Comparison of ENCODE assay signal across 23 cellular contexts in genomic region chr17:929547-929946, GRCh38. TPM values are rescaled to one million over a fixed set of nuclear protein-coding genes. Genes with fewer than 3 reads are reported as not detected.
DNase-seq lines count a peak whose midpoint lies in the region; ATAC-seq, FAIRE-seq and TF ChIP-seq lines count a peak whose summit lies in the region.
"Had no signal": no experiment of that assay in that cellular context is flagged by ENCODE, and none has a peak within 500 bp of the region (broad histone marks: within the 10 kb centered on the region; RNA-seq: fewer than 3 reads in every experiment).

No MANE protein-coding gene starts in this region.

- no peak for FAIRE-seq in kidney (lab: Jason Lieb, UNC)

- no peak for ATAC-seq in activated CD8-positive, alpha-beta T cell treated with anti-CD3 and anti-CD28 coated beads for 36 hours
- ATAC-seq: activated CD4-positive, CD25-positive, alpha-beta regulatory T cell treated with anti-CD3 and anti-CD28 coated beads, Interleukin-2, amount 50 U/mL, for 24 hours had no signal

- H2BK20ac ChIP-seq in H9 (ENCODE audit: low read depth, low read length, poor library complexity, severe bottlenecking): no peak overlapping the region

- no peak overlapping the region for H3K14ac ChIP-seq in H9 (ENCODE audit: insufficient read depth, low read length)

- H3K18ac ChIP-seq in H9 (ENCODE audit: insufficient read length, low read depth, low read length): no peak overlapping the region

- H3K4me2 ChIP-seq in H9 (ENCODE audit: insufficient read depth, insufficient read length, low read length): no peak overlapping the region

- H3K56ac ChIP-seq in H9 (ENCODE audit: insufficient read length, low read depth, low read length): no peak overlapping the region

- H2BK15ac ChIP-seq in H9 (ENCODE audit: low read depth, low read length): no peak overlapping the region

- no peak overlapping the region for H2BK12ac ChIP-seq in H9 (ENCODE audit: insufficient read length, low read depth, low read length)

- intact Hi-C loops in kidney (cut with DNase I): no loop called here
- intact Hi-C loops in stomach (cut with DNase I; ENCODE audit: low total_unique reads): no loop called here
- intact Hi-C loops in activated CD8-positive, alpha-beta T cell treated with anti-CD3 and anti-CD28 coated beads for 36 hours (cut with micrococcal nuclease): no loop called here

- no peak overlapping the region for H2BK120ac ChIP-seq in H9 (ENCODE audit: low read depth, low read length, poor library complexity, severe bottlenecking)

- H4K20me1 ChIP-seq in H9 (ENCODE audit: control insufficient read depth, insufficient read depth, insufficient read length): no peaks in the 10 kb centered on the region

- no peak overlapping the region for H2BK5ac ChIP-seq in H9 (ENCODE audit: insufficient read length, low read length)

- no peak overlapping the region for H2AK5ac ChIP-seq in H9 (ENCODE audit: insufficient read length, low read length)

- H3K9ac ChIP-seq in H9 (ENCODE audit: extremely low read depth, insufficient read length, low read length) (no peak overlapping the region), kidney (ENCODE audit: low read length in 2 of 2) (no peak overlapping the region)

- H3K36me3 ChIP-seq in kidney (ENCODE audit: control insufficient read depth in 1 of 2, insufficient read depth in 2 of 2, low read length in 2 of 2): no peaks in the 10 kb centered on the region
- H3K36me3 ChIP-seq in stomach: no peaks in the 10 kb centered on the region
- H3K36me3 ChIP-seq: neutrophil, spleen, upper lobe of left lung had no signal

- TF ChIP-seq CTCF in H9 (conservative IDR thresholded peaks at IDR 0.05) (no peak), RWPE1 (conservative IDR thresholded peaks at IDR 0.05; ENCODE audit: low read depth) (no peak), kidney (IDR thresholded peaks at IDR 0.05; ENCODE audit: borderline replicate concordance, extremely low read depth, insufficient read depth) (no peak), stomach (IDR thresholded peaks at IDR 0.05) (no peak)
- no peak for TF ChIP-seq CTCF in activated CD8-positive, alpha-beta T cell treated with anti-CD3 and anti-CD28 coated beads for 36 hours (IDR thresholded peaks at IDR 0.05)

- H3K27ac ChIP-seq in H9 (ENCODE audit: insufficient read length, low read depth, low read length) (no peak overlapping the region), RWPE1 (peak overlapping the region; percentile 100), kidney (ENCODE audit: low read depth in 2 of 2, low read length in 2 of 2) (no peak overlapping the region), stomach (peak overlapping the region in 4 of 5 donors; percentile 4 to 86 (median 38))
- H3K27ac ChIP-seq: heart right ventricle, neutrophil, spleen had no signal

- no peaks in the 10 kb centered on the region for H3K27me3 Mint-ChIP-seq in H9 (ENCODE audit: low read depth)
- H3K27me3 Mint-ChIP-seq in activated CD8-positive, alpha-beta T cell treated with anti-CD3 and anti-CD28 coated beads for 36 hours: peaks cover 11% of the 10 kb centered on the region

- H3K9me3 Mint-ChIP-seq in H9: no peaks in the 10 kb centered on the region
- H3K9me3 Mint-ChIP-seq in activated CD8-positive, alpha-beta T cell treated with anti-CD3 and anti-CD28 coated beads for 36 hours: no peaks in the 10 kb centered on the region
- H3K9me3 Mint-ChIP-seq: dendritic cell treated with granulocyte-macrophage colony-stimulating factor and Interleukin-4, amounts not matched to agents 40 ng/mL and 50 ng/mL, for 4 days; IgD-negative memory B cell; stimulated activated naive CD8-positive, alpha-beta T cell treated with anti-CD3 and anti-CD28 coated beads, Interleukin-15, Interleukin-2, amounts not matched to agents 100 ng/mL and 50 ng/mL, for 24 hours had no signal

- peaks cover 5% of the 10 kb centered on the region; the same call in 1 of the 2 replicates for H3K4me1 ChIP-seq in H9 (ENCODE audit: insufficient read depth, low read length)
- H3K4me1 ChIP-seq in kidney (ENCODE audit: control insufficient read depth in 1 of 2, insufficient read depth in 1 of 2, low read depth in 1 of 2, low read length in 2 of 2): no peaks in the 10 kb centered on the region
- peaks cover 29 to 77% (median 50%) of the 10 kb centered on the region in 4 donors for H3K4me1 ChIP-seq in stomach
- H3K4me1 ChIP-seq: spleen had no signal

- no peak overlapping the region for H3T11ph ChIP-seq in H9 (ENCODE audit: low read length)

- H4K5ac ChIP-seq in H9 (ENCODE audit: insufficient read length, low read depth, low read length): no peak overlapping the region

- DNase-seq in H9: no peak
- DNase-seq in RWPE1 (ENCODE audit: low spot score): no peak
- DNase-seq in kidney: peak; percentile 29
- DNase-seq in stomach: no peak
- no peak for DNase-seq in NCI-H345 (lab: John Stamatoyannopoulos, UW)
- DNase-seq in activated CD8-positive, alpha-beta T cell treated with anti-CD3 and anti-CD28 coated beads for 36 hours: no peak
- DNase-seq in kidney glomerular epithelial cell (lab: John Stamatoyannopoulos, UW): no peak
- DNase-seq: activated T-cell treated with anti-CD3 and anti-CD28 coated beads, Interleukin-2, amount 50 U/mL, for 1 hour; heart right ventricle; NCI-H1105 treated with DMSO at 0.1 percent for 48 hours; NCI-H2081 treated with DMSO at 0.1 percent for 48 hours; NCI-H446 treated with DMSO at 0.1 percent for 48 hours; retina; spleen; stimulated activated CD4-positive, alpha-beta T cell treated with anti-CD3 and anti-CD28 coated beads, Interleukin-4, amount 100 ng/mL, for 24 hours; T1000; upper lobe of left lung had no signal

- no peak for TF ChIP-seq EP300 in stomach (IDR thresholded peaks at IDR 0.05)

- H3K4ac ChIP-seq in H9 (ENCODE audit: low read depth, low read length): no peak overlapping the region

- no peak overlapping the region for H4K91ac ChIP-seq in H9 (ENCODE audit: insufficient read length, low read depth, low read length)

- H3K79me2 ChIP-seq in H9 (ENCODE audit: insufficient read depth, low read length): peaks cover 2% of the 10 kb centered on the region; the same call in 1 of the 2 replicates

- H3K27me3 ChIP-seq in H9 (ENCODE audit: insufficient read depth, low read length): no peaks in the 10 kb centered on the region
- no peaks in the 10 kb centered on the region for H3K27me3 ChIP-seq in stomach
- H3K27me3 ChIP-seq: heart right ventricle, upper lobe of left lung had no signal

- H3K36me3 Mint-ChIP-seq in H9 (ENCODE audit: insufficient read depth in 1 of 3, low read depth in 3 of 3): peaks cover 0 to 11% (median 4%) of the 10 kb centered on the region in 3 experiments; a peak in 5 of 7 replicates
- H3K36me3 Mint-ChIP-seq in activated CD8-positive, alpha-beta T cell treated with anti-CD3 and anti-CD28 coated beads for 36 hours (ENCODE audit: low read depth): no peaks in the 10 kb centered on the region
- H3K36me3 Mint-ChIP-seq: CD14-positive monocyte had no signal

- H4K8ac ChIP-seq in H9 (replicated peaks; ENCODE audit: insufficient read length, low read depth, low read length): no peak overlapping the region

- no peaks in the 10 kb centered on the region for H3K9me3 ChIP-seq in H9 (ENCODE audit: control insufficient read depth, low read depth, low read length)
- no peaks in the 10 kb centered on the region for H3K9me3 ChIP-seq in kidney (ENCODE audit: control insufficient read depth in 1 of 2, low read length in 2 of 2)
- no peaks in the 10 kb centered on the region for H3K9me3 ChIP-seq in stomach
- H3K9me3 ChIP-seq: heart right ventricle, neutrophil, spleen, upper lobe of left lung had no signal

- H3K23me2 ChIP-seq in H9 (ENCODE audit: insufficient read length, low read depth, low read length, poor library complexity, severe bottlenecking): no peaks in the 10 kb centered on the region

- CTCF ChIA-PET in RWPE1 (lab: Yijun Ruan, JAX): interaction anchor here (0.6 to 1.0 kb wide), 2 partner anchors 51 to 136 kb away, joined by 3 read pairs; no protein-coding TSS in a partner anchor
- CTCF ChIA-PET in activated CD8-positive, alpha-beta T cell treated with anti-CD3 and anti-CD28 coated beads for 36 hours (lab: Charles Lee): interaction anchor here (1.3 kb wide), 1 partner anchor 134 kb away, joined by 3 read pairs; no protein-coding TSS in a partner anchor

- no peak overlapping the region for H3K4me3 Mint-ChIP-seq in H9
- H3K4me3 Mint-ChIP-seq in activated CD8-positive, alpha-beta T cell treated with anti-CD3 and anti-CD28 coated beads for 36 hours: no peak overlapping the region
- H3K4me3 Mint-ChIP-seq: CD14-positive monocyte; dendritic cell treated with granulocyte-macrophage colony-stimulating factor and Interleukin-4, amounts not matched to agents 40 ng/mL and 50 ng/mL, for 4 days; stimulated activated naive CD8-positive, alpha-beta T cell treated with anti-CD3 and anti-CD28 coated beads, Interleukin-15, Interleukin-2, amounts not matched to agents 100 ng/mL and 50 ng/mL, for 24 hours had no signal

- H3K27ac Mint-ChIP-seq in H9: peak overlapping the region in 2 of 3 experiments; percentile 5 to 89; a peak in 2 of 7 replicates
- H3K27ac Mint-ChIP-seq in activated CD8-positive, alpha-beta T cell treated with anti-CD3 and anti-CD28 coated beads for 36 hours: no peak overlapping the region
- H3K27ac Mint-ChIP-seq: CD14-positive monocyte; dendritic cell treated with granulocyte-macrophage colony-stimulating factor and Interleukin-4, amounts not matched to agents 40 ng/mL and 50 ng/mL, for 4 days; IgD-negative memory B cell; stimulated activated naive CD8-positive, alpha-beta T cell treated with anti-CD3 and anti-CD28 coated beads, Interleukin-15, Interleukin-2, amounts not matched to agents 100 ng/mL and 50 ng/mL, for 24 hours had no signal

- no peak for TF ChIP-seq POLR2A in stomach (IDR thresholded peaks at IDR 0.05)

- no peak overlapping the region for H2AFZ ChIP-seq in H9 (ENCODE audit: low read length)

- POLR2A ChIA-PET in RWPE1 (lab: Yijun Ruan, JAX; ENCODE audit: low non-redundant PET): interaction anchor here (0.5 kb wide), 1 partner anchor 177 kb away, joined by 5 read pairs; no protein-coding TSS in a partner anchor
- POLR2A ChIA-PET in activated CD8-positive, alpha-beta T cell treated with anti-CD3 and anti-CD28 coated beads for 36 hours (lab: Charles Lee): no interaction called here

- peaks cover 3% of the 10 kb centered on the region for H3K79me1 ChIP-seq in H9 (ENCODE audit: insufficient read depth, low read depth, low read length, poor library complexity, severe bottlenecking)

- peaks cover 62 to 67% of the 10 kb centered on the region in 2 experiments for H3K4me1 Mint-ChIP-seq in H9
- H3K4me1 Mint-ChIP-seq in activated CD8-positive, alpha-beta T cell treated with anti-CD3 and anti-CD28 coated beads for 36 hours (ENCODE audit: low read depth): no peaks in the 10 kb centered on the region
- H3K4me1 Mint-ChIP-seq: CD14-positive monocyte had no signal

- H3K4me3 ChIP-seq in kidney (ENCODE audit: low read length in 2 of 2): no peak overlapping the region
- H3K4me3 ChIP-seq in stomach: no peak overlapping the region
- H3K4me3 ChIP-seq: heart right ventricle, spleen, upper lobe of left lung had no signal

- no CpG with 5 or more reads among the region's 9 CpGs for WGBS in H9 (ENCODE audit: extremely low coverage, insufficient read length, low lambda C conversion rate)
- WGBS in stomach, 5 donors: 71 to 86% (median 79%) methylated on average over 9 of the region's 9 CpGs

- H3K23ac ChIP-seq in H9 (ENCODE audit: insufficient read length, low read depth, low read length): no peak overlapping the region

RNA-seq across cellular contexts. Expression of gene NXN, which starts 50.0 kb away (rescaled TPM):
- total RNA-seq in H9 (2021) (91.7 and 93.6 TPM in 2 replicates), kidney (26.8 TPM), stomach (10 to 100 TPM; 21.0 to 47.8 (median 26.9) TPM)
- polyA plus RNA-seq in kidney (ENCODE audit: insufficient read depth, low read depth, low replicate concordance) (10.2 TPM), stomach (10 to 100 TPM; 17.9 to 33.8 (median 23.2) TPM)
- 1 to 10 TPM; 1.2 to 1.4 TPM for total RNA-seq in activated CD8-positive, alpha-beta T cell treated with anti-CD3 and anti-CD28 coated beads for 36 hours
- polyA plus RNA-seq: CD14-positive monocyte had no signal

Comparison
In these comparisons a context has a peak if more than half of its experiments do, and no peak if none do; other contexts are left out.
1. H3K27ac ChIP-seq: peak in RWPE1 (single experiment) and stomach (4 of 5); none in H9 (single experiment) and kidney (0 of 2).
2. RNA of gene NXN, which starts 50.0 kb away (total RNA-seq): 91.7 to 93.6 TPM in H9, 21.0 to 47.8 TPM in stomach and 26.8 TPM in kidney (single experiment); 1.2 to 1.4 TPM in activated CD8-positive, alpha-beta T cell treated with anti-CD3 and anti-CD28 coated beads for 36 hours; every median in the first group is over 4 times any median in the second.